In genomic region chr1:111346089-111346885, GRCh38 we compare ENCODE assay signal across 8 cellular contexts.
DNase-seq lines count a peak whose midpoint lies in the region; TF ChIP-seq lines count a peak whose summit lies in the region.

No MANE protein-coding gene starts in this region.

- no peaks in the 10 kb centered on the region for H3K79me2 ChIP-seq in DOHH2 (ENCODE audit: control insufficient read depth, low read length)

- TF ChIP-seq CTCF in DOHH2 (IDR thresholded peaks at IDR 0.05; ENCODE audit: low read depth, low read length, poor library complexity, severe bottlenecking) (peak; percentile 42), neutrophil (IDR thresholded peaks at IDR 0.05) (no peak)

- H3K4me1 ChIP-seq in DOHH2 (ENCODE audit: control insufficient read depth, low read length) (peaks cover 16% of the 10 kb centered on the region), neutrophil (ENCODE audit: control insufficient read depth in 1 of 2, insufficient read depth in 1 of 2, low read depth in 1 of 2, low read length in 1 of 2) (peaks cover 2 to 7% of the 10 kb centered on the region in 2 experiments), subcutaneous abdominal adipose tissue (ENCODE audit: control insufficient read depth in 5 of 5, insufficient read depth in 5 of 5, low read length in 5 of 5) (peaks cover 0 to 14% (median 12%) of the 10 kb centered on the region in 5 donors)

- H3K36me3 ChIP-seq in DOHH2 (ENCODE audit: control insufficient read depth, low read length) (no peaks in the 10 kb centered on the region), neutrophil (no peaks in the 10 kb centered on the region), subcutaneous abdominal adipose tissue (ENCODE audit: control insufficient read depth in 5 of 5, insufficient read depth in 5 of 5, low read length in 5 of 5) (no peaks in the 10 kb centered on the region)

- no peaks in the 10 kb centered on the region for H4K20me1 ChIP-seq in DOHH2 (ENCODE audit: control insufficient read depth, insufficient read depth, low read depth, low read length)

- H3F3A ChIP-seq in DOHH2 (ENCODE audit: control insufficient read depth, insufficient read depth) = peaks cover 3% of the 10 kb centered on the region; the same call in 1 of the 2 replicates

- no peaks in the 10 kb centered on the region for H3K27me3 ChIP-seq in DOHH2 (ENCODE audit: control insufficient read depth, low read length)
- peaks cover 55% of the 10 kb centered on the region for H3K27me3 ChIP-seq in neutrophil
- no peaks in the 10 kb centered on the region for H3K27me3 ChIP-seq in subcutaneous abdominal adipose tissue (ENCODE audit: control insufficient read depth in 5 of 5, insufficient read depth in 4 of 5, low read length in 5 of 5)

- H3K9me3 ChIP-seq in DOHH2 (ENCODE audit: control insufficient read depth, insufficient read depth, low read length) (no peaks in the 10 kb centered on the region), neutrophil (no peaks in the 10 kb centered on the region), subcutaneous abdominal adipose tissue (ENCODE audit: control insufficient read depth in 5 of 5, low read length in 5 of 5) (no peaks in the 10 kb centered on the region)

- H3K9ac ChIP-seq in subcutaneous abdominal adipose tissue (ENCODE audit: low read length in 5 of 5) = peak overlapping the region; percentile 22 to 84 (median 72)

- H3K4me2 ChIP-seq in DOHH2 (ENCODE audit: low read length) = peak overlapping the region; percentile 98

- DNase-seq in GOT3 (lab: John Stamatoyannopoulos, UW) (peak; percentile 5), LoVo (ENCODE audit: low spot score) (peak; percentile 58), SHP77 (lab: John Stamatoyannopoulos, UW) (peak; percentile 88), germinal center (ENCODE audit: low spot score) (peak; percentile 94)
- DNase-seq in activated gamma-delta T cell treated with anti-CD3 and anti-CD28 coated beads, Interleukin-2, amount 50 U/mL, for 16 hours (ENCODE audit: low read depth) = peak; percentile 63

- no peak overlapping the region for H3K27ac ChIP-seq in DOHH2 (ENCODE audit: low read depth, low read length)
- peak overlapping the region; percentile 1 for H3K27ac ChIP-seq in neutrophil
- no peak overlapping the region for H3K27ac ChIP-seq in subcutaneous abdominal adipose tissue (ENCODE audit: low read depth, low read length)

- no peaks in the 10 kb centered on the region for H3K9me2 ChIP-seq in DOHH2 (replicated peaks; ENCODE audit: control insufficient read depth, low read length)

- H3K4me3 ChIP-seq in DOHH2 (ENCODE audit: low read length) (peak overlapping the region; percentile 85), neutrophil (ENCODE audit: low read depth in 1 of 2, low read length in 1 of 2) (peak overlapping the region; percentile 59 to 61), subcutaneous abdominal adipose tissue (ENCODE audit: low read depth in 1 of 5, low read length in 5 of 5) (peak overlapping the region; percentile 71 to 82 (median 77))

Comparison
In these comparisons a context has a peak if more than half of its experiments do, and no peak if none do; other contexts are left out.
1. DNase-seq: peak in every context shown above with its lines; median percentile 94 in germinal center; 88 in SHP77; 63 in activated gamma-delta T cell treated with anti-CD3 and anti-CD28 coated beads, Interleukin-2, amount 50 U/mL, for 16 hours; 58 in LoVo; 5 in GOT3.